Comparison of ENCODE assay signal across 8 cellular contexts in genomic region chr10:114631678-114632417, GRCh38. TPM values are rescaled to one million over a fixed set of nuclear protein-coding genes. Genes with fewer than 3 reads are reported as not detected.
DNase-seq lines count a peak whose midpoint lies in the region; ATAC-seq and TF ChIP-seq lines count a peak whose summit lies in the region.

No MANE protein-coding gene starts in this region.

- peak; percentile 32 for DNase-seq in activated naive CD4-positive, alpha-beta T cell treated with Interleukin-2 at 50 U/mL for 16 hours
- DNase-seq in activated naive CD4-positive, alpha-beta T cell (lab: John Stamatoyannopoulos, UW) = no peak
- DNase-seq in SK-N-DZ (ENCODE audit: low spot score) (peak; percentile 26), cardiac fibroblast (ENCODE audit: low read depth in 2 of 2) (peak in 1 of 2 donors; percentile 29), kidney glomerular epithelial cell (lab: John Stamatoyannopoulos, UW) (peak; percentile 79), NCI-H2107 (lab: John Stamatoyannopoulos, UW) (no peak)
- DNase-seq in stimulated activated CD4-positive, alpha-beta T cell treated with anti-CD3 and anti-CD28 coated beads, Interleukin-4, amount 100 ng/mL, for 4 hours = peak; percentile 3 to 11

- H3K4me3 ChIP-seq in cardiac fibroblast (replicated peaks in 1 of 2; ENCODE audit: low read depth in 2 of 2, low read length in 2 of 2) = peak overlapping the region; percentile 44 to 49

- TF ChIP-seq CTCF in cardiac fibroblast (IDR thresholded peaks at IDR 0.05; ENCODE audit: low read depth, low read length) = no peak

- ATAC-seq in HG03025 (IDR thresholded peaks at IDR 0.05; ENCODE audit: low FRiP score, unreplicated experiment) = peak; percentile 74

RNA-seq across cellular contexts. Expression of gene ABLIM1, which starts 26.2 kb away (rescaled TPM):
- 21.0 and 33.7 TPM in 2 replicates for polyA plus RNA-seq in SK-N-DZ (2014; cell fraction: cytosol; rRNA removed)
- 11.5 and 20.8 TPM in 2 replicates for polyA plus RNA-seq in SK-N-DZ (2014; cell fraction: nucleus; rRNA removed)

Comparison
In these comparisons a context has a peak if more than half of its experiments do, and no peak if none do; other contexts are left out.
1. DNase-seq: peak in activated naive CD4-positive, alpha-beta T cell treated with Interleukin-2 at 50 U/mL for 16 hours (single experiment), SK-N-DZ (single experiment), kidney glomerular epithelial cell (single experiment) and stimulated activated CD4-positive, alpha-beta T cell treated with anti-CD3 and anti-CD28 coated beads, Interleukin-4, amount 100 ng/mL, for 4 hours (2 of 2); none in activated naive CD4-positive, alpha-beta T cell (0 of 4) and NCI-H2107 (single experiment).